In genomic region chr2:207334309-207334630, GRCh38 we compare ENCODE assay signal across 8 cellular contexts.
A peak's percentile ranks its signal among the peaks of the same experiment; 100 is the strongest.
DNase-seq lines count a peak whose midpoint lies in the region; ATAC-seq and TF ChIP-seq lines count a peak whose summit lies in the region.

No MANE protein-coding gene starts in this region.

- intact Hi-C loops in breast epithelium (cut with DNase I; ENCODE audit: low total_unique reads): no loop called here

- TF ChIP-seq CTCF in GM06990 (IDR thresholded peaks at IDR 0.05; ENCODE audit: insufficient read depth, low read length, poor library complexity, severe bottlenecking): no peak
- TF ChIP-seq CTCF in breast epithelium (IDR thresholded peaks at IDR 0.05): no peak
- no peak for TF ChIP-seq CTCF in nephron (IDR thresholded peaks at IDR 0.05; ENCODE audit: unreplicated experiment in 3 of 3)

- H3K36me3 ChIP-seq in GM06990 (ENCODE audit: control insufficient read depth, insufficient read depth, low read length) (no peaks in the 10 kb centered on the region), breast epithelium (no peaks in the 10 kb centered on the region)

- no peaks in the 10 kb centered on the region for H3K9me3 ChIP-seq in breast epithelium

- peak overlapping the region; percentile 29 to 60 (median 42) for H3K4me3 Mint-ChIP-seq in nephron

- H3K36me3 Mint-ChIP-seq in nephron (ENCODE audit: low read depth): no peaks in the 10 kb centered on the region

- H3K27ac ChIP-seq in breast epithelium: peak overlapping the region; percentile 86 to 92

- H3K27me3 Mint-ChIP-seq in nephron (ENCODE audit: low read depth): no peaks in the 10 kb centered on the region

- ATAC-seq in HG02981 (IDR thresholded peaks at IDR 0.05; ENCODE audit: unreplicated experiment): peak; percentile 5

- no peak for DNase-seq in GM06990 (ENCODE audit: extremely low read depth, insufficient read length)
- DNase-seq in breast epithelium (ENCODE audit: low spot score in 2 of 2): no peak
- DNase-seq in Kasumi-1 (lab: John Stamatoyannopoulos, UW): no peak
- DNase-seq in NCI-H2107 treated with DMSO at 0.1 percent for 48 hours (lab: John Stamatoyannopoulos, UW; ENCODE audit: unreplicated experiment): no peak
- DNase-seq in EL: no peak
- no peak for DNase-seq in midbrain (lab: John Stamatoyannopoulos, UW)

- H3K4me1 Mint-ChIP-seq in nephron: peaks cover 25% of the 10 kb centered on the region

- H3K27ac Mint-ChIP-seq in nephron: peak overlapping the region; percentile 39 to 87 (median 81)

- no peak for TF ChIP-seq POLR2A in breast epithelium (IDR thresholded peaks at IDR 0.05)

- H3K27me3 ChIP-seq in GM06990 (replicated peaks; ENCODE audit: control insufficient read depth, insufficient read depth, low read length) (no peaks in the 10 kb centered on the region), breast epithelium (no peaks in the 10 kb centered on the region)

- no peaks in the 10 kb centered on the region for H3K9me3 Mint-ChIP-seq in nephron

- no peaks in the 10 kb centered on the region for H3K4me1 ChIP-seq in breast epithelium

- H3K4me3 ChIP-seq in GM06990 (replicated peaks; ENCODE audit: low read depth, low read length): peak overlapping the region; percentile 17
- H3K4me3 ChIP-seq in breast epithelium: peak overlapping the region; percentile 15 to 59 (median 39)
